18 cellular contexts compared by ENCODE assay signal in the genomic region with DNA sequence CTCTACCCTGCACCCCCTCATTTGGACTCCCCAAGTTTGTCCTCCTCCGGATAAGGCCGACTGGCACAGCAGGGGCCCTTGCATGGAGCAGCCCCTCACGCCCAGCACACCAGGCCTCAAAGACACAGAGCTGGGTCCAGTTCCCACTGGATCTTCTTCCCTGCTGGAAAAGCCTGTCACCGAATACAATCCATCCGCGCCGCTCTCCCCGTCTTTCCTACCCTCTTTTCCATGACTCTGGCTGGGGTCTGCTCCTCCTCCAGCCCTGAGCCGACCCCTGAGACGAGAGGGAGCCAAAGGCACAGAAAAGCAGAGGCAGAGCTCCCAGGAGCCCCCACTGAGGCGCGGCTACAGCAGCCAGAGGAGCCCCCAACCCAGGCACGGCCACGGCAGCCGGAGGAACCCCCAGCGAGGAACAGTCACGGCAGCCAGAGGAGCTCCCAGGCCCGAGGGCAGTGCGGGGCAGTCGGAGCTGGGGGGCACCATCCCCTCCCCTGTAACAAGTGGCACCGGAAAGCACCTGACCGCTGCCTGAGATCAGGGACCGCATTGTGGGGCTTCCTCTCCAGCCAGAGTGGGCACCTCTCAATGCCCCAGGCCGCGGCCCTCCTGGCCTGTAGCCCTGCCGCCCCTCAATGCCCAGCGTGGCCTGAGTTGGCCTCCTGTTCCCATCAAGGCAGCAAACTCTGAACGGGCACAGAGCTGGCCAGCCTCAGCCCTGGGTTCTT. TPM values are rescaled to one million over a fixed set of nuclear protein-coding genes. Genes with fewer than 3 reads are reported as not detected.
DNase-seq lines count a peak whose midpoint lies in the region; ATAC-seq and TF ChIP-seq lines count a peak whose summit lies in the region.
"Had no signal": no experiment of that assay in that cellular context is flagged by ENCODE, and none has a peak within 500 bp of the region (broad histone marks: within the 10 kb centered on the region; RNA-seq: fewer than 3 reads in every experiment).

No MANE protein-coding gene starts in this region.

- H3K36me3 Mint-ChIP-seq in T-helper 17 cell (ENCODE audit: low read depth): no peaks in the 10 kb centered on the region
- peaks cover 35 to 48% of the 10 kb centered on the region in 2 donors for H3K36me3 Mint-ChIP-seq in stimulated activated naive B cell treated with anti-CD40 and anti-IgM and Interleukin-4, amounts not matched to agents 10 μg/mL and 1 μg/mL and 100 μg/mL, for 72 hours
- H3K36me3 Mint-ChIP-seq in progenitor cell of endocrine pancreas (ENCODE audit: insufficient read depth): peaks cover 12% of the 10 kb centered on the region
- H3K36me3 Mint-ChIP-seq in activated CD4-positive, alpha-beta memory T cell treated with anti-CD3 and anti-CD28 coated beads, Interleukin-2, amount 10 ng/mL, durations not matched to agents 7 days and 5 days (ENCODE audit: low read depth): peaks cover 53% of the 10 kb centered on the region

- POLR2A ChIA-PET in activated CD4-positive, alpha-beta memory T cell treated with anti-CD3 and anti-CD28 coated beads, Interleukin-2, amount 10 ng/mL, durations not matched to agents 7 days and 5 days (lab: Charles Lee): interaction anchor here (1.1 kb wide), 1 partner anchor 52 kb away, joined by 3 read pairs; no protein-coding TSS in a partner anchor

- ATAC-seq in T-helper 17 cell: no peak
- ATAC-seq in stimulated activated naive B cell treated with anti-CD40 and anti-IgM and Interleukin-4, amounts not matched to agents 10 μg/mL and 1 μg/mL and 100 μg/mL, for 72 hours (replicated peaks): no peak

- no peak for TF ChIP-seq CTCF in progenitor cell of endocrine pancreas (IDR thresholded peaks at IDR 0.05; ENCODE audit: unreplicated experiment)

- H3K4me3 Mint-ChIP-seq in T-helper 17 cell (no peak overlapping the region), progenitor cell of endocrine pancreas (ENCODE audit: low read depth) (no peak overlapping the region)
- no peak overlapping the region for H3K4me3 Mint-ChIP-seq in stimulated activated naive B cell treated with anti-CD40 and anti-IgM and Interleukin-4, amounts not matched to agents 10 μg/mL and 1 μg/mL and 100 μg/mL, for 72 hours
- H3K4me3 Mint-ChIP-seq in activated CD4-positive, alpha-beta memory T cell treated with anti-CD3 and anti-CD28 coated beads, Interleukin-2, amount 10 ng/mL, durations not matched to agents 7 days and 5 days: no peak overlapping the region

- H3K27me3 Mint-ChIP-seq in T-helper 17 cell (no peaks in the 10 kb centered on the region), progenitor cell of endocrine pancreas (no peaks in the 10 kb centered on the region)
- no peaks in the 10 kb centered on the region for H3K27me3 Mint-ChIP-seq in stimulated activated naive B cell treated with anti-CD40 and anti-IgM and Interleukin-4, amounts not matched to agents 10 μg/mL and 1 μg/mL and 100 μg/mL, for 72 hours
- H3K27me3 Mint-ChIP-seq in activated CD4-positive, alpha-beta memory T cell treated with anti-CD3 and anti-CD28 coated beads, Interleukin-2, amount 10 ng/mL, durations not matched to agents 7 days and 5 days: no peaks in the 10 kb centered on the region
- H3K27me3 Mint-ChIP-seq: CD4-positive, CD25-positive, alpha-beta regulatory T cell had no signal

- DNase-seq in T-helper 17 cell (no peak), islet precursor cell (peak; percentile 41), progenitor cell of endocrine pancreas (ENCODE audit: low spot score, unreplicated experiment) (no peak)
- DNase-seq in stimulated activated naive B cell treated with anti-CD40 and anti-IgM and Interleukin-4, amounts not matched to agents 10 μg/mL and 1 μg/mL and 100 μg/mL, for 72 hours: no peak
- no peak for DNase-seq in activated CD4-positive, alpha-beta memory T cell treated with anti-CD3 and anti-CD28 coated beads, Interleukin-2, amount 10 ng/mL, durations not matched to agents 7 days and 5 days
- DNase-seq: ACHN; AML-193; CD4-positive, CD25-positive, alpha-beta regulatory T cell; EL; GOT3; Karpas-422; MG63; NCI-H1092; NCI-H146; NCI-H2081; NCI-H510A; NCI-H774; SJCRH30 had no signal

- H3K9me3 Mint-ChIP-seq in stimulated activated naive B cell treated with anti-CD40 and anti-IgM and Interleukin-4, amounts not matched to agents 10 μg/mL and 1 μg/mL and 100 μg/mL, for 72 hours: peaks cover 3% of the 10 kb centered on the region in 2 donors
- no peaks in the 10 kb centered on the region for H3K9me3 Mint-ChIP-seq in progenitor cell of endocrine pancreas (ENCODE audit: low read depth)
- peaks cover 4% of the 10 kb centered on the region for H3K9me3 Mint-ChIP-seq in activated CD4-positive, alpha-beta memory T cell treated with anti-CD3 and anti-CD28 coated beads, Interleukin-2, amount 10 ng/mL, durations not matched to agents 7 days and 5 days
- H3K9me3 Mint-ChIP-seq: CD4-positive, CD25-positive, alpha-beta regulatory T cell had no signal

- CTCF ChIA-PET in activated CD4-positive, alpha-beta memory T cell treated with anti-CD3 and anti-CD28 coated beads, Interleukin-2, amount 10 ng/mL, durations not matched to agents 7 days and 5 days (lab: Charles Lee): no interaction called here

- peak overlapping the region; percentile 86 for H3K27ac Mint-ChIP-seq in T-helper 17 cell
- H3K27ac Mint-ChIP-seq in stimulated activated naive B cell treated with anti-CD40 and anti-IgM and Interleukin-4, amounts not matched to agents 10 μg/mL and 1 μg/mL and 100 μg/mL, for 72 hours: peak overlapping the region; percentile 20
- no peak overlapping the region for H3K27ac Mint-ChIP-seq in progenitor cell of endocrine pancreas
- H3K27ac Mint-ChIP-seq in activated CD4-positive, alpha-beta memory T cell treated with anti-CD3 and anti-CD28 coated beads, Interleukin-2, amount 10 ng/mL, durations not matched to agents 7 days and 5 days: no peak overlapping the region

- H3K9me3 ChIP-seq in T-helper 17 cell (ENCODE audit: control insufficient read depth, low read length, poor library complexity, severe bottlenecking): no peaks in the 10 kb centered on the region
- H3K9me3 ChIP-seq: MG63, SJCRH30 had no signal

- H3K4me1 Mint-ChIP-seq in T-helper 17 cell (peaks cover 8% of the 10 kb centered on the region), progenitor cell of endocrine pancreas (ENCODE audit: low read depth) (no peaks in the 10 kb centered on the region)
- H3K4me1 Mint-ChIP-seq in stimulated activated naive B cell treated with anti-CD40 and anti-IgM and Interleukin-4, amounts not matched to agents 10 μg/mL and 1 μg/mL and 100 μg/mL, for 72 hours: peaks cover 4 to 10% of the 10 kb centered on the region in 2 donors
- no peaks in the 10 kb centered on the region for H3K4me1 Mint-ChIP-seq in activated CD4-positive, alpha-beta memory T cell treated with anti-CD3 and anti-CD28 coated beads, Interleukin-2, amount 10 ng/mL, durations not matched to agents 7 days and 5 days

RNA-seq across cellular contexts. Expression of a gene that starts 12.0 kb away (rescaled TPM):
- total RNA-seq in T-helper 17 cell (10 to 100 TPM; 13.7 to 15.4 TPM), progenitor cell of endocrine pancreas (22.0 and 25.7 TPM in 2 replicates)
- 10 to 100 TPM; 14.7 to 20.6 TPM for total RNA-seq in activated CD4-positive, alpha-beta memory T cell treated with anti-CD3 and anti-CD28 coated beads, Interleukin-2, amount 10 ng/mL, durations not matched to agents 7 days and 5 days

RNA-seq across cellular contexts. Expression of a gene that starts 12.2 kb away (rescaled TPM):
- total RNA-seq in T-helper 17 cell: 10 to 100 TPM; 28.1 to 36.7 TPM
- 42.2 and 42.4 TPM in 2 replicates for total RNA-seq in progenitor cell of endocrine pancreas
- total RNA-seq in activated CD4-positive, alpha-beta memory T cell treated with anti-CD3 and anti-CD28 coated beads, Interleukin-2, amount 10 ng/mL, durations not matched to agents 7 days and 5 days: 10 to 100 TPM; 50.0 to 51.2 TPM

RNA-seq across cellular contexts. Expression of a gene that starts 52.6 kb away (rescaled TPM):
- 10 to 100 TPM; 15.4 to 20.4 TPM for total RNA-seq in T-helper 17 cell
- total RNA-seq in progenitor cell of endocrine pancreas: 34.3 and 36.5 TPM in 2 replicates
- 10 to 100 TPM; 20.6 to 21.8 TPM for total RNA-seq in activated CD4-positive, alpha-beta memory T cell treated with anti-CD3 and anti-CD28 coated beads, Interleukin-2, amount 10 ng/mL, durations not matched to agents 7 days and 5 days

RNA-seq across cellular contexts. Expression of a gene that starts 54.3 kb away (rescaled TPM):
- total RNA-seq in T-helper 17 cell (100 to 1,000 TPM; 227 to 241 TPM), progenitor cell of endocrine pancreas (17.4 and 19.0 TPM in 2 replicates)
- 10 to 100 TPM; 60.1 to 62.3 TPM for total RNA-seq in activated CD4-positive, alpha-beta memory T cell treated with anti-CD3 and anti-CD28 coated beads, Interleukin-2, amount 10 ng/mL, durations not matched to agents 7 days and 5 days

Comparison
In these comparisons a context has a peak if more than half of its experiments do, and no peak if none do; other contexts are left out.
1. H3K27ac Mint-ChIP-seq: peak in T-helper 17 cell (single experiment) and stimulated activated naive B cell treated with anti-CD40 and anti-IgM and Interleukin-4, amounts not matched to agents 10 μg/mL and 1 μg/mL and 100 μg/mL, for 72 hours (single experiment); none in progenitor cell of endocrine pancreas (single experiment) and activated CD4-positive, alpha-beta memory T cell treated with anti-CD3 and anti-CD28 coated beads, Interleukin-2, amount 10 ng/mL, durations not matched to agents 7 days and 5 days (single experiment).